10 cellular contexts compared by ENCODE assay signal in the genomic region with DNA sequence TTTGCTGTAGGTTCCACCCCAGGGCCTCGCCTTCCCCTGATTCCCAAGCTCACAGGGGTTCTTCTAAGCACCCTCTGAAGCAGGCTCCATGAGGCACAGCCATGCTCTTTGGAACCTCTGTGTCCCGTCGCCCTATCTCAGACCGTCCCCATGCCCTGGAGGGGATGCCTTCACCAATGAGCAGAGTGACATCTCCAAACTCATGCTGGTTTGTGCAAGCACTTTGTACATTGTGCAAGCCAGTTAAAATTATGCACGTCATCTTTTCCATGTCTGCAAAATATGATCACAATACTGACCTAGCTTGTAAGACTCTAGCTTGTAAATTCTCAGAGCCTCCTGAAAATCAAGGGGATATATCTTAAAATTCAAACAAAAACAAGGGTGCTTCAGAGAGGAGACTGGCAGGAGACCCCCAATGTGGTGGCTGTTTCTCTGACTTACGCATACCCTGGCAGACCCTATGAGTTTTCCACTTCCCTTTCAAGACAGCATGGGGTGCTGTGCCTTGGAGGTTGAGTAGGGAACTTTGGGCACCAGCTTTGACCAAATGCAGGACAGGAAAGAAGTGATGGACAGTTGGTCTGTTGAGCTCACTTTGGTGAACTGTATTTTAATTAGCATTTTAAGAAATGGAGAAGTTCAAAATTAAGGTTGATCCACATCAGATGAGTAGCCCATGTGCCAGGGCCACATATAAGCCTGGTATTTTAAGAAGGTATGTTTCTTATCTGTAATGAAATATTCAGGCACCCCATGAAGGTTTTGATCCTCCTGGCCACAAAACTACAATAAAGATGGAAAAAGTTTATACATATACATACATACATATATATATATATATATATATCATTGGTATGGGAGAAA. TPM values are rescaled to one million over a fixed set of nuclear protein-coding genes. Genes with fewer than 3 reads are reported as not detected.
DNase-seq lines count a peak whose midpoint lies in the region; ATAC-seq and TF ChIP-seq lines count a peak whose summit lies in the region.
"Had no signal": no experiment of that assay in that cellular context is flagged by ENCODE, and none has a peak within 500 bp of the region (broad histone marks: within the 10 kb centered on the region; RNA-seq: fewer than 3 reads in every experiment).

No MANE protein-coding gene starts in this region.

- peaks cover 59% of the 10 kb centered on the region for H3K4me1 Mint-ChIP-seq in HFFc6 (ENCODE audit: low read depth)
- H3K4me1 Mint-ChIP-seq in stimulated activated memory B cell treated with anti-CD40 and anti-IgM and Interleukin-4, amounts not matched to agents 10 μg/mL and 1 μg/mL and 100 μg/mL, for 72 hours: peaks cover 23% of the 10 kb centered on the region

- peaks cover 12% of the 10 kb centered on the region; the same call in 1 of the 2 replicates for H3K36me3 ChIP-seq in SJSA1

- ATAC-seq in right cardiac atrium (peak; percentile 42 to 68), GM21723 (IDR thresholded peaks at IDR 0.05; ENCODE audit: unreplicated experiment) (no peak)
- ATAC-seq in stimulated activated memory B cell treated with anti-CD40 and anti-IgM and Interleukin-4, amounts not matched to agents 10 μg/mL and 1 μg/mL and 100 μg/mL, for 72 hours: no peak

- no peak overlapping the region for H3K4me3 ChIP-seq in SJSA1
- no peak overlapping the region for H3K4me3 ChIP-seq in right cardiac atrium (ENCODE audit: low read length)

- intact Hi-C loops in right cardiac atrium (cut with DNase I): no loop called here

- H3K27ac Mint-ChIP-seq in HFFc6: peak overlapping the region; percentile 32; the same call in 1 of the 2 replicates
- H3K27ac Mint-ChIP-seq in stimulated activated memory B cell treated with anti-CD40 and anti-IgM and Interleukin-4, amounts not matched to agents 10 μg/mL and 1 μg/mL and 100 μg/mL, for 72 hours: peak overlapping the region; percentile 13

- H3K36me3 Mint-ChIP-seq in HFFc6 (ENCODE audit: low read depth): peaks cover 31% of the 10 kb centered on the region
- H3K36me3 Mint-ChIP-seq in stimulated activated memory B cell treated with anti-CD40 and anti-IgM and Interleukin-4, amounts not matched to agents 10 μg/mL and 1 μg/mL and 100 μg/mL, for 72 hours: peaks cover 15% of the 10 kb centered on the region

- no peaks in the 10 kb centered on the region for H3K9me3 Mint-ChIP-seq in HFFc6
- H3K9me3 Mint-ChIP-seq in stimulated activated memory B cell treated with anti-CD40 and anti-IgM and Interleukin-4, amounts not matched to agents 10 μg/mL and 1 μg/mL and 100 μg/mL, for 72 hours: no peaks in the 10 kb centered on the region

- H3K27me3 ChIP-seq in SJSA1 (replicated peaks) (no peaks in the 10 kb centered on the region), right cardiac atrium (ENCODE audit: control insufficient read depth, insufficient read depth) (no peaks in the 10 kb centered on the region)

- peaks cover 2% of the 10 kb centered on the region; the same call in 1 of the 2 replicates for H3K27me3 Mint-ChIP-seq in HFFc6 (ENCODE audit: insufficient read depth)
- H3K27me3 Mint-ChIP-seq in stimulated activated memory B cell treated with anti-CD40 and anti-IgM and Interleukin-4, amounts not matched to agents 10 μg/mL and 1 μg/mL and 100 μg/mL, for 72 hours: no peaks in the 10 kb centered on the region

- no peak overlapping the region for H3K4me3 Mint-ChIP-seq in HFFc6
- H3K4me3 Mint-ChIP-seq in stimulated activated memory B cell treated with anti-CD40 and anti-IgM and Interleukin-4, amounts not matched to agents 10 μg/mL and 1 μg/mL and 100 μg/mL, for 72 hours: no peak overlapping the region

- H3K27ac ChIP-seq in SJSA1 (peak overlapping the region; percentile 77), right cardiac atrium (ENCODE audit: low read length) (peak overlapping the region; percentile 40)

- H3K9me3 ChIP-seq in SJSA1 (replicated peaks): no peaks in the 10 kb centered on the region
- H3K9me3 ChIP-seq in right cardiac atrium (ENCODE audit: control insufficient read depth, low read length): no peaks in the 10 kb centered on the region

- DNase-seq in HFFc6: no peak
- no peak for DNase-seq in SJSA1 (ENCODE audit: low read depth in 1 of 2, low spot score in 2 of 2)
- peak in 1 of 3 donors; percentile 42 for DNase-seq in right cardiac atrium
- no peak for DNase-seq in germinal center (ENCODE audit: low spot score)
- DNase-seq in DMS 273 treated with DMSO at 0.1 percent for 48 hours (lab: John Stamatoyannopoulos, UW): no peak
- no peak for DNase-seq in NCI-H510A (lab: John Stamatoyannopoulos, UW)
- DNase-seq: MM.1S, NCI-H446 had no signal

- H3K4me1 ChIP-seq in SJSA1 (replicated peaks): peaks cover 76% of the 10 kb centered on the region
- peaks cover 6% of the 10 kb centered on the region for H3K4me1 ChIP-seq in right cardiac atrium (ENCODE audit: control insufficient read depth, insufficient read depth, low read length)

- no peak for TF ChIP-seq CTCF in HFFc6 (IDR thresholded peaks at IDR 0.05)

- 91% methylated on average over 6 of the region's 6 CpGs for WGBS in right cardiac atrium

RNA-seq across cellular contexts. Expression of gene RAP2A, which starts 46.2 kb away (rescaled TPM):
- 10 to 100 TPM; 14.7 to 21.6 (median 18.5) TPM for total RNA-seq in HFFc6 (2021; fragmentation: NEBNext Ultra II Directional; extraction: Animal tissue kit (Norgen Biotek cat#: 25700))
- 23.4 and 42.9 TPM in 2 replicates for total RNA-seq in SJSA1 (2014; rRNA removed; shearing (Covaris generic))
- total RNA-seq in right cardiac atrium: 10 to 100 TPM; 16.0 to 19.6 (median 17.1) TPM
- 6.4 TPM for polyA plus RNA-seq in right cardiac atrium

Comparison
In these comparisons a context has a peak if more than half of its experiments do, and no peak if none do; other contexts are left out.
1. ATAC-seq: peak in right cardiac atrium (2 of 2); none in stimulated activated memory B cell treated with anti-CD40 and anti-IgM and Interleukin-4, amounts not matched to agents 10 μg/mL and 1 μg/mL and 100 μg/mL, for 72 hours (single experiment) and GM21723 (single experiment).